20 cellular contexts compared by ENCODE assay signal in the genomic region with DNA sequence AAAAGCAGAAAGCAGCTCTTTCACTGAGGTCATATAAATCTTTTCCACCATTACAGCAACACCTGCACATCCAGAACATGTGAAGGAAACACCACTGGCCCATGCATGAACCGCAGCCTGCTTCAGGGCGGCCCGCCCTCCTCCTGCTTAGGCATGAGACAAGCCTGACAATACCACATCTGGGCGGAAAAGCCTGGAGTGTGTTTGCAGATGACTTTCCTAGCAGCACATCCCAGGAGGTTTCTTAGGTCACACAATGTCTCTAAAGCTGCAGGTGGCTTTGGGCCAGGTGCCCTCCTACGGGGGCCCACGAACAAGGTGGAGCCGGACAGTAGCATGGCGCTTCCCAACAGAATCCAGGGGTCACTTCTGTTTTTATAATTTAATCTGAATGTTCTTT. TPM values are rescaled to one million over a fixed set of nuclear protein-coding genes. Genes with fewer than 3 reads are reported as not detected.
DNase-seq lines count a peak whose midpoint lies in the region; ATAC-seq and TF ChIP-seq lines count a peak whose summit lies in the region.
"Had no signal": no experiment of that assay in that cellular context is flagged by ENCODE, and none has a peak within 500 bp of the region (broad histone marks: within the 10 kb centered on the region; RNA-seq: fewer than 3 reads in every experiment).

No MANE protein-coding gene starts in this region.

- no peak overlapping the region for H3K27ac ChIP-seq in neuronal stem cell (replicated peaks; ENCODE audit: low read length)
- peak overlapping the region; percentile 36 for H3K27ac ChIP-seq in temporal lobe (ENCODE audit: low read depth, low read length)
- no peak overlapping the region for H3K27ac ChIP-seq in GM23338 (ENCODE audit: low read depth)
- H3K27ac ChIP-seq: parathyroid adenoma had no signal

- H3K4me1 ChIP-seq in neuronal stem cell (ENCODE audit: control insufficient read depth in 2 of 2, insufficient read depth in 1 of 2, low read depth in 1 of 2, low read length in 2 of 2) (peaks cover 8 to 16% of the 10 kb centered on the region in 2 donors), GM23338 (ENCODE audit: insufficient read depth) (no peaks in the 10 kb centered on the region)
- H3K4me1 ChIP-seq: parathyroid adenoma had no signal

- no peaks in the 10 kb centered on the region for H3K9me2 ChIP-seq in GM23338 (ENCODE audit: insufficient read depth)

- H3K79me1 ChIP-seq in neuronal stem cell (ENCODE audit: low read depth, low read length): peaks cover 9% of the 10 kb centered on the region

- peaks cover 45% of the 10 kb centered on the region for H3K4me1 Mint-ChIP-seq in HFFc6 (ENCODE audit: low read depth)
- peaks cover 12% of the 10 kb centered on the region for H3K4me1 Mint-ChIP-seq in T-helper 17 cell
- peaks cover 18% of the 10 kb centered on the region for H3K4me1 Mint-ChIP-seq in GM23338

- no peak overlapping the region for H3K4ac ChIP-seq in neuronal stem cell (ENCODE audit: low read length)

- H3K27ac Mint-ChIP-seq in HFFc6 (0 out of 2 replicates have a peak overlapping the region, but pooled peaks have one; percentile 88), T-helper 17 cell (peak overlapping the region; percentile 65), GM23338 (no peak overlapping the region)
- H3K27ac Mint-ChIP-seq: activated CD4-positive, alpha-beta memory T cell treated with anti-CD3 and anti-CD28 coated beads, Interleukin-2, amount 10 ng/mL, durations not matched to agents 7 days and 5 days; activated naive CD8-positive, alpha-beta T cell; naive thymus-derived CD4-positive, alpha-beta T cell had no signal

- H3K36me3 ChIP-seq in neuronal stem cell (replicated peaks in 1 of 2; ENCODE audit: control insufficient read depth in 2 of 2, insufficient read depth in 2 of 2, low read length in 2 of 2) (peaks cover 2 to 7% of the 10 kb centered on the region in 2 donors), GM23338 (ENCODE audit: insufficient read depth) (no peaks in the 10 kb centered on the region)
- H3K36me3 ChIP-seq: uterus had no signal

- H3K4me3 Mint-ChIP-seq in HFFc6 (no peak overlapping the region), T-helper 17 cell (no peak overlapping the region), GM23338 (no peak overlapping the region)
- H3K4me3 Mint-ChIP-seq: activated CD4-positive, alpha-beta memory T cell treated with anti-CD3 and anti-CD28 coated beads, Interleukin-2, amount 10 ng/mL, durations not matched to agents 7 days and 5 days; activated naive CD8-positive, alpha-beta T cell; CD14-positive monocyte; mesothelial cell of epicardium; naive thymus-derived CD4-positive, alpha-beta T cell had no signal

- H3K27me3 ChIP-seq in neuronal stem cell (ENCODE audit: control insufficient read depth in 3 of 3, insufficient read depth in 3 of 3, low read depth in 1 of 3, low read length in 3 of 3): no peaks in the 10 kb centered on the region
- no peaks in the 10 kb centered on the region for H3K27me3 ChIP-seq in GM23338 (ENCODE audit: insufficient read depth)
- H3K27me3 ChIP-seq: uterus had no signal

- ATAC-seq in T-helper 17 cell: no peak
- ATAC-seq in GM23338: no peak
- ATAC-seq in GM19035 (IDR thresholded peaks at IDR 0.05; ENCODE audit: unreplicated experiment): no peak
- ATAC-seq: left cardiac atrium; naive thymus-derived CD4-positive, alpha-beta T cell had no signal

- H3K4me2 ChIP-seq in neuronal stem cell (ENCODE audit: insufficient read depth, low read length, poor library complexity, severe bottlenecking): no peak overlapping the region
- H3K4me2 ChIP-seq in GM23338: no peak overlapping the region

- no peak overlapping the region for H2BK5ac ChIP-seq in neuronal stem cell (ENCODE audit: low read length)

- H2BK15ac ChIP-seq in neuronal stem cell (ENCODE audit: low read length): no peak overlapping the region

- no peaks in the 10 kb centered on the region for H3K9me3 ChIP-seq in T-helper 17 cell (ENCODE audit: control insufficient read depth, low read length, poor library complexity, severe bottlenecking)
- H3K9me3 ChIP-seq in neuronal stem cell (replicated peaks in 1 of 2; ENCODE audit: control insufficient read depth in 2 of 2, insufficient read depth in 1 of 2, low read depth in 1 of 2, low read length in 2 of 2): peaks cover 0 to 2% of the 10 kb centered on the region in 2 donors
- H3K9me3 ChIP-seq: uterus had no signal

- TF ChIP-seq CTCF in HFFc6 (IDR thresholded peaks at IDR 0.05) (no peak), GM23338 (conservative IDR thresholded peaks at IDR 0.05; ENCODE audit: low read depth in 2 of 2) (no peak)

- no peak overlapping the region for H2BK12ac ChIP-seq in neuronal stem cell (ENCODE audit: low read length)

- H3F3A ChIP-seq in GM23338 (replicated peaks; ENCODE audit: low read depth): no peaks in the 10 kb centered on the region

- no peak overlapping the region for H4K8ac ChIP-seq in neuronal stem cell (ENCODE audit: low read depth, low read length)

- no peak overlapping the region for H2AK5ac ChIP-seq in neuronal stem cell (ENCODE audit: low read depth, low read length)

- peaks cover 7% of the 10 kb centered on the region for H3K27me3 Mint-ChIP-seq in HFFc6 (ENCODE audit: insufficient read depth)
- H3K27me3 Mint-ChIP-seq in T-helper 17 cell: no peaks in the 10 kb centered on the region
- H3K27me3 Mint-ChIP-seq in GM23338 (ENCODE audit: insufficient read depth, low read depth, poor library complexity): peaks cover 11% of the 10 kb centered on the region
- H3K27me3 Mint-ChIP-seq: activated CD4-positive, alpha-beta memory T cell treated with anti-CD3 and anti-CD28 coated beads, Interleukin-2, amount 10 ng/mL, durations not matched to agents 7 days and 5 days; activated naive CD8-positive, alpha-beta T cell; naive thymus-derived CD4-positive, alpha-beta T cell had no signal

- WGBS in neuronal stem cell (ENCODE audit: extremely low coverage in 2 of 2, insufficient read length in 2 of 2, insufficient replicate concordance in 1 of 2), 2 donors: no CpG with 5 or more reads among the region's 8 CpGs

- H3K14ac ChIP-seq in neuronal stem cell (ENCODE audit: low read length): no peak overlapping the region

- peaks cover 78% of the 10 kb centered on the region for H3K79me2 ChIP-seq in GM23338 (replicated peaks; ENCODE audit: insufficient read depth)

- H2BK120ac ChIP-seq in neuronal stem cell (ENCODE audit: low read depth, low read length): no peak overlapping the region

- no peak overlapping the region for H3K9ac ChIP-seq in neuronal stem cell (ENCODE audit: low read depth, low read length, poor library complexity)
- H3K9ac ChIP-seq: parathyroid adenoma had no signal

- no peaks in the 10 kb centered on the region for H3K36me3 Mint-ChIP-seq in HFFc6 (ENCODE audit: low read depth)
- H3K36me3 Mint-ChIP-seq in T-helper 17 cell (ENCODE audit: low read depth): no peaks in the 10 kb centered on the region
- peaks cover 4% of the 10 kb centered on the region; the same call in 1 of the 3 replicates for H3K36me3 Mint-ChIP-seq in GM23338 (ENCODE audit: low read depth)
- H3K36me3 Mint-ChIP-seq: activated naive CD8-positive, alpha-beta T cell; mesothelial cell of epicardium; naive thymus-derived CD4-positive, alpha-beta T cell had no signal

- H2AFZ ChIP-seq in neuronal stem cell (ENCODE audit: low read length): no peak overlapping the region
- no peak overlapping the region for H2AFZ ChIP-seq in GM23338
- H2AFZ ChIP-seq: parathyroid adenoma had no signal

- H3K9me3 Mint-ChIP-seq in HFFc6 (no peaks in the 10 kb centered on the region), GM23338 (no peaks in the 10 kb centered on the region)
- H3K9me3 Mint-ChIP-seq: activated CD4-positive, alpha-beta memory T cell treated with anti-CD3 and anti-CD28 coated beads, Interleukin-2, amount 10 ng/mL, durations not matched to agents 7 days and 5 days; CD14-positive monocyte; mesothelial cell of epicardium; naive thymus-derived CD4-positive, alpha-beta T cell had no signal

- H3K4me3 ChIP-seq in neuronal stem cell (ENCODE audit: low read length in 2 of 2) (no peak overlapping the region), GM23338 (no peak overlapping the region)
- H3K4me3 ChIP-seq: uterus had no signal

- peaks cover 25% of the 10 kb centered on the region for H4K20me1 ChIP-seq in GM23338 (replicated peaks; ENCODE audit: insufficient read depth)

- no peak overlapping the region for H4K91ac ChIP-seq in neuronal stem cell (ENCODE audit: low read depth, low read length, poor library complexity)

- no peak for DNase-seq in HFFc6
- no peak for DNase-seq in T-helper 17 cell
- DNase-seq in neuronal stem cell (ENCODE audit: low spot score): no peak
- no peak for DNase-seq in GM23338 (ENCODE audit: low spot score)
- no peak for DNase-seq in activated CD8-positive, alpha-beta memory T cell treated with anti-CD3 and anti-CD28 coated beads for 24 hours
- DNase-seq: activated CD4-positive, alpha-beta memory T cell treated with anti-CD3 and anti-CD28 coated beads, Interleukin-2, amount 10 ng/mL, durations not matched to agents 7 days and 5 days; cerebellar nuclear complex; left cardiac atrium; naive thymus-derived CD4-positive, alpha-beta T cell; NCI-H1092 treated with DMSO at 0.1 percent for 48 hours; NCI-H1930; NCI-H226; NCI-H774; uterus had no signal

- peak overlapping the region; percentile 62 for H3K18ac ChIP-seq in neuronal stem cell (ENCODE audit: low read length)

- no peak overlapping the region for H3K23ac ChIP-seq in neuronal stem cell (ENCODE audit: low read depth, low read length, poor library complexity)

TF ChIP-seq in GM23338, 12 proteins besides CTCF, POLR2A, EP300 and RAD21:
- TF ChIP-seq EZH2 (IDR thresholded peaks at IDR 0.05; ENCODE audit: low read depth, unreplicated experiment) (no peak), JUNB (IDR thresholded peaks at IDR 0.05; ENCODE audit: unreplicated experiment) (no peak), POLR2AphosphoS5 (IDR thresholded peaks at IDR 0.05; ENCODE audit: low read depth) (no peak), STAT1 (IDR thresholded peaks at IDR 0.05; ENCODE audit: unreplicated experiment) (no peak), NANOG (IDR thresholded peaks at IDR 0.05; ENCODE audit: borderline replicate concordance) (no peak)

RNA-seq across cellular contexts. Expression of gene CYFIP1, which starts 19.6 kb away (rescaled TPM):
- total RNA-seq in HFFc6 (2021; fragmentation: NEBNext Ultra II Directional; extraction: Animal tissue kit (Norgen Biotek cat#: 25700)): 100 to 1,000 TPM; 122 to 142 (median 131) TPM
- total RNA-seq in T-helper 17 cell (10 to 100 TPM; 14.8 to 17.7 TPM), temporal lobe (48.7 TPM)
- polyA plus RNA-seq in neuronal stem cell (2013, experiment 1 of 2): 50.3 TPM
- 51.9 TPM for polyA plus RNA-seq in neuronal stem cell (2013, experiment 2 of 2)
- total RNA-seq in GM23338 (2014; rRNA removed; shearing (Covaris generic)): 68.8 and 73.9 TPM in 2 replicates
- polyA plus RNA-seq in GM23338 (2016; fragmentation: Nextera tagmentation; extraction: Ambion mirVana): 19.8 and 20.0 TPM in 2 replicates
